11 cellular contexts compared by ENCODE assay signal in genomic region chr15:74773731-74774252, GRCh38. TPM values are rescaled to one million over a fixed set of nuclear protein-coding genes. Genes with fewer than 3 reads are reported as not detected.
DNase-seq lines count a peak whose midpoint lies in the region; ATAC-seq and TF ChIP-seq lines count a peak whose summit lies in the region.
"Had no signal": no experiment of that assay in that cellular context is flagged by ENCODE, and none has a peak within 500 bp of the region (broad histone marks: within the 10 kb centered on the region; RNA-seq: fewer than 3 reads in every experiment).

No MANE protein-coding gene starts in this region.

- no peak for DNase-seq in activated CD4-positive, alpha-beta T cell treated with anti-CD3 and anti-CD28 coated beads, Interleukin-2, amount 10 ng/mL, durations not matched to agents 7 days and 5 days
- DNase-seq in activated CD4-positive, alpha-beta T cell treated with anti-CD3 and anti-CD28 coated beads for 1 hour, result no peak
- peak; percentile 46 for DNase-seq in NCI-H146 treated with DMSO at 0.1 percent for 48 hours (lab: John Stamatoyannopoulos, UW; ENCODE audit: unreplicated experiment)
- peak; percentile 24 for DNase-seq in renal cortical epithelial cell (ENCODE audit: low read depth)
- no peak for DNase-seq in effector CD4-positive, alpha-beta T cell
- DNase-seq: activated effector memory CD4-positive, alpha-beta T cell treated with anti-CD3 and anti-CD28 coated beads, Interleukin-2, amount 50 U/mL, for 16 hours; NCI-H2171 treated with DMSO at 0.1 percent for 48 hours had no signal

- CTCF ChIA-PET in activated CD4-positive, alpha-beta T cell treated with anti-CD3 and anti-CD28 coated beads, Interleukin-2, amount 10 ng/mL, durations not matched to agents 7 days and 5 days (lab: Charles Lee), result interaction anchor here (0.6 to 27.9 kb wide), 4 partner anchors 26 to 138 kb away, joined by 4 to 930 read pairs (median 73); partner anchors contain the start of gene LMAN1L

- H3K9me3 Mint-ChIP-seq in activated CD4-positive, alpha-beta T cell treated with anti-CD3 and anti-CD28 coated beads, Interleukin-2, amount 10 ng/mL, durations not matched to agents 7 days and 5 days, result no peaks in the 10 kb centered on the region
- H3K9me3 Mint-ChIP-seq in brain, result peaks cover 0 to 3% (median 0%) of the 10 kb centered on the region in 5 experiments

- peaks cover 66% of the 10 kb centered on the region for H3K4me1 Mint-ChIP-seq in activated CD4-positive, alpha-beta T cell treated with anti-CD3 and anti-CD28 coated beads, Interleukin-2, amount 10 ng/mL, durations not matched to agents 7 days and 5 days
- peaks cover 50% of the 10 kb centered on the region for H3K4me1 Mint-ChIP-seq in brain

- TF ChIP-seq CTCF in brain (conservative IDR thresholded peaks at IDR 0.05), result no peak

- ATAC-seq in GM18907 (IDR thresholded peaks at IDR 0.05; ENCODE audit: unreplicated experiment) (no peak), GM18511 (IDR thresholded peaks at IDR 0.05; ENCODE audit: unreplicated experiment) (no peak)

- peaks cover 3% of the 10 kb centered on the region for H3K27me3 Mint-ChIP-seq in activated CD4-positive, alpha-beta T cell treated with anti-CD3 and anti-CD28 coated beads, Interleukin-2, amount 10 ng/mL, durations not matched to agents 7 days and 5 days
- peaks cover 14% of the 10 kb centered on the region for H3K27me3 Mint-ChIP-seq in brain

- POLR2A ChIA-PET in activated CD4-positive, alpha-beta T cell treated with anti-CD3 and anti-CD28 coated beads, Interleukin-2, amount 10 ng/mL, durations not matched to agents 7 days and 5 days (lab: Charles Lee), result interaction anchor here (0.7 kb wide), 1 partner anchor 67 kb away, joined by 6 read pairs; no protein-coding TSS in a partner anchor

- peak overlapping the region; percentile 74 for H3K27ac Mint-ChIP-seq in activated CD4-positive, alpha-beta T cell treated with anti-CD3 and anti-CD28 coated beads, Interleukin-2, amount 10 ng/mL, durations not matched to agents 7 days and 5 days
- peak overlapping the region; percentile 57 to 82 (median 75) for H3K27ac Mint-ChIP-seq in brain
- H3K27ac Mint-ChIP-seq: progenitor cell of endocrine pancreas had no signal

- H3K4me3 Mint-ChIP-seq in activated CD4-positive, alpha-beta T cell treated with anti-CD3 and anti-CD28 coated beads, Interleukin-2, amount 10 ng/mL, durations not matched to agents 7 days and 5 days, result no peak overlapping the region
- peak overlapping the region in 1 of 5 experiments; percentile 48 for H3K4me3 Mint-ChIP-seq in brain

- peaks cover 5% of the 10 kb centered on the region for H3K36me3 Mint-ChIP-seq in activated CD4-positive, alpha-beta T cell treated with anti-CD3 and anti-CD28 coated beads, Interleukin-2, amount 10 ng/mL, durations not matched to agents 7 days and 5 days (ENCODE audit: low read depth)
- H3K36me3 Mint-ChIP-seq in brain, result no peaks in the 10 kb centered on the region

RNA-seq across cellular contexts. Expression of gene CSK, which starts 8.1 kb away (rescaled TPM):
- total RNA-seq in activated CD4-positive, alpha-beta T cell treated with anti-CD3 and anti-CD28 coated beads, Interleukin-2, amount 10 ng/mL, durations not matched to agents 7 days and 5 days, result 100 to 1,000 TPM; 315 to 348 TPM
- polyA plus RNA-seq in brain (ENCODE audit: insufficient read depth, low read depth, low replicate concordance), result 66.2 TPM
- 28.5 and 58.4 TPM in 2 replicates for total RNA-seq in renal cortical epithelial cell

RNA-seq across cellular contexts. Expression of gene CYP1A2, which starts 25.1 kb away (rescaled TPM):
- not detected for total RNA-seq in activated CD4-positive, alpha-beta T cell treated with anti-CD3 and anti-CD28 coated beads, Interleukin-2, amount 10 ng/mL, durations not matched to agents 7 days and 5 days
- not detected for polyA plus RNA-seq in brain (ENCODE audit: insufficient read depth, low read depth, low replicate concordance)
- not detected in 2 replicates for total RNA-seq in renal cortical epithelial cell
- total RNA-seq: progenitor cell of endocrine pancreas had no signal

RNA-seq across cellular contexts. Expression of gene LMAN1L, which starts 38.8 kb away (rescaled TPM):
- total RNA-seq in activated CD4-positive, alpha-beta T cell treated with anti-CD3 and anti-CD28 coated beads, Interleukin-2, amount 10 ng/mL, durations not matched to agents 7 days and 5 days, result under 1 TPM; 0.87 to 0.92 TPM
- polyA plus RNA-seq in brain (ENCODE audit: insufficient read depth, low read depth, low replicate concordance), result not detected
- total RNA-seq in renal cortical epithelial cell, result not detected in 2 replicates
- total RNA-seq: progenitor cell of endocrine pancreas had no signal

RNA-seq across cellular contexts. Expression of gene CYP1A1, which starts 48.5 kb away (rescaled TPM):
- total RNA-seq in activated CD4-positive, alpha-beta T cell treated with anti-CD3 and anti-CD28 coated beads, Interleukin-2, amount 10 ng/mL, durations not matched to agents 7 days and 5 days, result 1 to 10 TPM; 2.2 to 2.9 TPM
- polyA plus RNA-seq in brain (ENCODE audit: insufficient read depth, low read depth, low replicate concordance), result 0.17 TPM
- 1.7 TPM in 1 of 2 replicates, not detected in the other for total RNA-seq in renal cortical epithelial cell

RNA-seq across cellular contexts. Expression of gene CPLX3, which starts 52.6 kb away (rescaled TPM):
- under 1 TPM; 0.12 to 0.19 TPM for total RNA-seq in activated CD4-positive, alpha-beta T cell treated with anti-CD3 and anti-CD28 coated beads, Interleukin-2, amount 10 ng/mL, durations not matched to agents 7 days and 5 days
- polyA plus RNA-seq in brain (ENCODE audit: insufficient read depth, low read depth, low replicate concordance), result 2.1 TPM
- not detected in 2 replicates for total RNA-seq in renal cortical epithelial cell
- total RNA-seq: progenitor cell of endocrine pancreas had no signal

Comparison
In these comparisons a context has a peak if more than half of its experiments do, and no peak if none do; other contexts are left out.
1. DNase-seq: peak in NCI-H146 treated with DMSO at 0.1 percent for 48 hours (single experiment) and renal cortical epithelial cell (single experiment); none in activated CD4-positive, alpha-beta T cell treated with anti-CD3 and anti-CD28 coated beads, Interleukin-2, amount 10 ng/mL, durations not matched to agents 7 days and 5 days (single experiment), activated CD4-positive, alpha-beta T cell treated with anti-CD3 and anti-CD28 coated beads for 1 hour (single experiment) and effector CD4-positive, alpha-beta T cell (single experiment).